15 cellular contexts compared by ENCODE assay signal in the genomic region with DNA sequence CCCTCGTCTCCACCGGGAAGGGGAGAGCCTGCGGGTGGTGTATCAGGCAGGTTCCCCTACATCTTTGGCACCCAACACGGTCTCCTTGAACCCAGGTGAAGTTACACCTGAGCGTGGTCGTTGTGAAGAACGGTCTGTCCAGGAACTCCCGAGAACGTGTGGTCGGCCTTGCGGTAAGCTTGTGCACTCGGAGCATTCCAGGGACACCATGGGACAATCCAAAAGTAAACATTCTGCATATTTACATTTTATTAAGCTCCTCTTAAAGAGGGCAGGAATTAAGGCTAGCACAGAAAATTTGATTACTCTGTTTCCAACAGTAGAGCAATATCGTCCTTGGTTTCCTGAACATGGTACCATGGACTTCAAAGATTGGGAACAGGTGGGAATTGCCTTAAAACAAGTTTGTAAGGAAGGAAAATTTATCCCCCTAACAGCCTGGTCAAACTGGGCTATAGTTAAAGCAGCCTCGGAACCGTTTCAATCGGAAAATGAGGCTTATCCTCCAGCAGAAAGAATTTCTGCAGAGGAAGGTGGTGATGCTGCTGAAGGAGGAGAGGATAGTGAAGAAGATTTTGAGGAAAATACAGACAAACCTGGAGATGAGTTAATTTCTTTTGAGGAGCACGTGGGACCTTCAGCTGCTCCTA. TPM values are rescaled to one million over a fixed set of nuclear protein-coding genes. Genes with fewer than 3 reads are reported as not detected.
DNase-seq lines count a peak whose midpoint lies in the region; ATAC-seq and TF ChIP-seq lines count a peak whose summit lies in the region.
"Had no signal": no experiment of that assay in that cellular context is flagged by ENCODE, and none has a peak within 500 bp of the region (broad histone marks: within the 10 kb centered on the region; RNA-seq: fewer than 3 reads in every experiment).

No MANE protein-coding gene starts in this region.

- H3K36me3 ChIP-seq in SK-N-SH (replicated peaks in 1 of 2; ENCODE audit: control insufficient read depth in 1 of 2, insufficient read depth in 2 of 2, low read length in 1 of 2), result no peaks in the 10 kb centered on the region
- H3K36me3 ChIP-seq in lower lobe of right lung, result no peaks in the 10 kb centered on the region
- no peaks in the 10 kb centered on the region for H3K36me3 ChIP-seq in suprapubic skin
- H3K36me3 ChIP-seq: breast epithelium, HAP-1, right atrium auricular region had no signal

- TF ChIP-seq POLR2A in suprapubic skin (IDR thresholded peaks at IDR 0.05), result no peak

- no peaks in the 10 kb centered on the region for H3K9me2 ChIP-seq in SK-N-SH

- ATAC-seq in SK-N-SH treated with all-trans-retinoic acid at 6 μM for 48 hours (no peak; the same call in 2 of the 3 replicates), lower lobe of right lung (peak; percentile 40 to 42), GM21423 (IDR thresholded peaks at IDR 0.05; ENCODE audit: unreplicated experiment) (no peak), HG02938 (IDR thresholded peaks at IDR 0.05; ENCODE audit: unreplicated experiment) (no peak)

- H3F3A ChIP-seq in SK-N-SH (replicated peaks; ENCODE audit: insufficient read depth), result no peaks in the 10 kb centered on the region

- intact Hi-C loops in lower lobe of right lung (cut with DNase I), result no loop called here

- H3K9ac ChIP-seq in SK-N-SH, result no peak overlapping the region

- H3K4me2 ChIP-seq in SK-N-SH, result 0 out of 2 replicates have a peak overlapping the region, but pooled peaks have one; percentile 58

- POLR2A ChIA-PET in SK-N-SH (lab: Yijun Ruan, JAX), result interaction anchor here (1.3 kb wide), 1 partner anchor 141 kb away, joined by 3 read pairs; the partner anchor contains the start of gene RNF227

- H3K9me3 ChIP-seq in SK-N-SH (no peaks in the 10 kb centered on the region), lower lobe of right lung (no peaks in the 10 kb centered on the region), suprapubic skin (no peaks in the 10 kb centered on the region)
- H3K9me3 ChIP-seq: breast epithelium, HAP-1, right atrium auricular region had no signal

- TF ChIP-seq EP300 in SK-N-SH (IDR thresholded peaks at IDR 0.05; ENCODE audit: borderline replicate concordance in 1 of 2, low read depth in 1 of 2, low read length in 1 of 2) (no peak), suprapubic skin (IDR thresholded peaks at IDR 0.05) (no peak)

- H3K27ac ChIP-seq in SK-N-SH (ENCODE audit: low read depth in 2 of 2, low read length in 1 of 2) (no peak overlapping the region), VCaP (peak overlapping the region; percentile 95), lower lobe of right lung (peak overlapping the region; percentile 74), suprapubic skin (no peak overlapping the region)
- H3K27ac ChIP-seq: right atrium auricular region had no signal

- TF ChIP-seq RAD21 in SK-N-SH (IDR thresholded peaks at IDR 0.05; ENCODE audit: low read length), result no peak

- H3K79me2 ChIP-seq in SK-N-SH (ENCODE audit: insufficient read depth), result no peaks in the 10 kb centered on the region

- H3K4me3 ChIP-seq in SK-N-SH (ENCODE audit: low read depth in 2 of 2, low read length in 1 of 2), result no peak overlapping the region
- H3K4me3 ChIP-seq in lower lobe of right lung, result peak overlapping the region; percentile 22
- no peak overlapping the region for H3K4me3 ChIP-seq in suprapubic skin
- H3K4me3 ChIP-seq: breast epithelium, HAP-1, right atrium auricular region had no signal

- WGBS in SK-N-SH (ENCODE audit: low lambda C conversion rate), result 76% methylated on average over 17 of the region's 17 CpGs
- WGBS in suprapubic skin, result 79% methylated on average over 17 of the region's 17 CpGs

- H3K4me1 ChIP-seq in SK-N-SH (ENCODE audit: control insufficient read depth in 1 of 2, insufficient read depth in 2 of 2, low read depth in 1 of 2, low read length in 1 of 2) (peaks cover 0 to 6% of the 10 kb centered on the region in 2 experiments; a peak in 2 of 4 replicates), lower lobe of right lung (peaks cover 25% of the 10 kb centered on the region), suprapubic skin (peaks cover 13% of the 10 kb centered on the region)
- H3K4me1 ChIP-seq: breast epithelium had no signal

- TF ChIP-seq CTCF in SK-N-SH (IDR thresholded peaks at IDR 0.05) (no peak), VCaP (conservative IDR thresholded peaks at IDR 0.05) (no peak), lower lobe of right lung (IDR thresholded peaks at IDR 0.05) (no peak), suprapubic skin (IDR thresholded peaks at IDR 0.05) (no peak)

- H2AFZ ChIP-seq in SK-N-SH (ENCODE audit: low read depth), result no peak overlapping the region

- H4K20me1 ChIP-seq in SK-N-SH (ENCODE audit: insufficient read depth), result no peaks in the 10 kb centered on the region

- H3K27me3 ChIP-seq in SK-N-SH (ENCODE audit: insufficient read depth), result peaks cover 27% of the 10 kb centered on the region
- peaks cover 31% of the 10 kb centered on the region for H3K27me3 ChIP-seq in lower lobe of right lung (ENCODE audit: low read depth)
- peaks cover 35% of the 10 kb centered on the region for H3K27me3 ChIP-seq in suprapubic skin

- CTCF ChIA-PET in SK-N-SH (lab: Yijun Ruan, JAX), result interaction anchor here (0.7 to 8.9 kb wide), 44 partner anchors 8 to 314 kb away, joined by 3 to 390 read pairs (median 6); partner anchors contain the start of genes ALOX12B, ALOXE3, CNTROB and NAA38

- DNase-seq in SK-N-SH, result no peak
- peak; percentile 48 for DNase-seq in lower lobe of right lung
- DNase-seq in suprapubic skin (ENCODE audit: low spot score in 2 of 2), result peak; percentile 35 to 44
- DNase-seq in NCI-H82 treated with DMSO at 0.1 percent for 48 hours (lab: John Stamatoyannopoulos, UW; ENCODE audit: unreplicated experiment), result no peak
- DNase-seq: glutamatergic neuron had no signal

TF ChIP-seq in SK-N-SH, 30 proteins besides CTCF, POLR2A, EP300 and RAD21 (continues in another document):
- TF ChIP-seq SIN3A (IDR thresholded peaks at IDR 0.05; ENCODE audit: borderline replicate concordance, low read depth, low read length) (no peak), YY1 (IDR thresholded peaks at IDR 0.05; ENCODE audit: low read depth) (no peak), TCF12 (IDR thresholded peaks at IDR 0.05) (no peak), RCOR1 (IDR thresholded peaks at IDR 0.05; ENCODE audit: low read length) (no peak), GABPA (IDR thresholded peaks at IDR 0.05; ENCODE audit: low read depth) (no peak)

TF ChIP-seq in SK-N-SH treated with all-trans-retinoic acid at 6 μM for 48 hours, 23 proteins besides CTCF, POLR2A, EP300 and RAD21:
- no peak for TF ChIP-seq ZNF70 (CRISPR knock-in tag; IDR thresholded peaks at IDR 0.05)
- TF ChIP-seq TCF4 (CRISPR knock-in tag; IDR thresholded peaks at IDR 0.05; ENCODE audit: borderline replicate concordance), result no peak
- no peak for TF ChIP-seq PPARA (CRISPR knock-in tag; IDR thresholded peaks at IDR 0.05; ENCODE audit: borderline replicate concordance)
- TF ChIP-seq RARB (CRISPR knock-in tag; IDR thresholded peaks at IDR 0.05), result no peak
- no peak for TF ChIP-seq ZC3H10 (CRISPR knock-in tag; IDR thresholded peaks at IDR 0.05)
- no peak for TF ChIP-seq ZFP3 (CRISPR knock-in tag; IDR thresholded peaks at IDR 0.05)
- TF ChIP-seq TOX (CRISPR knock-in tag; IDR thresholded peaks at IDR 0.05; ENCODE audit: borderline replicate concordance), result no peak
- TF ChIP-seq ISL1 (CRISPR knock-in tag; IDR thresholded peaks at IDR 0.05), result no peak
- TF ChIP-seq BACH2 (CRISPR knock-in tag; IDR thresholded peaks at IDR 0.05; ENCODE audit: borderline replicate concordance), result no peak
- TF ChIP-seq OSR1 (CRISPR knock-in tag; IDR thresholded peaks at IDR 0.05), result no peak
- TF ChIP-seq CREB5 (CRISPR knock-in tag; IDR thresholded peaks at IDR 0.05; ENCODE audit: low read depth), result no peak
- no peak for TF ChIP-seq ZNF8 (CRISPR knock-in tag; IDR thresholded peaks at IDR 0.05)

RNA-seq across cellular contexts. Expression of gene ALOX15B, which starts 18.2 kb away (rescaled TPM):
- polyA plus RNA-seq in SK-N-SH (2012; rRNA removed), result not detected in 2 replicates
- polyA plus RNA-seq in SK-N-SH (2012; cell fraction: cytosol; rRNA removed), result not detected in 2 replicates
- polyA plus RNA-seq in SK-N-SH (2012; cell fraction: nucleus; rRNA removed), result 0.01 TPM in 1 of 2 replicates, not detected in the other
- 53.5 TPM for total RNA-seq in lower lobe of right lung
- total RNA-seq in suprapubic skin, result 100 to 1,000 TPM in 1 of 4 donors, 10 to 100 TPM in 3; 44.8 to 156 (median 78.1) TPM
- total RNA-seq: A172; M059J; naive thymus-derived CD8-positive, alpha-beta T cell had no signal
- polyA plus RNA-seq: naive thymus-derived CD8-positive, alpha-beta T cell had no signal

RNA-seq across cellular contexts. Expression of gene ALOX12B, which starts 30.4 kb away (rescaled TPM):
- polyA plus RNA-seq in SK-N-SH (2012; rRNA removed), result 0.20 TPM in 1 of 2 replicates, not detected in the other
- polyA plus RNA-seq in SK-N-SH (2012; cell fraction: cytosol; rRNA removed), result 0.03 and 0.16 TPM in 2 replicates
- polyA plus RNA-seq in SK-N-SH (2012; cell fraction: nucleus; rRNA removed), result 0.36 TPM in 1 of 2 replicates, not detected in the other
- total RNA-seq in lower lobe of right lung (not detected), suprapubic skin (100 to 1,000 TPM in 3 of 4 donors, 10 to 100 TPM in 1; 91.4 to 150 (median 119) TPM)
- total RNA-seq: A172, breast epithelium, M059J had no signal

RNA-seq across cellular contexts. Expression of gene GUCY2D, which starts 54.7 kb away (rescaled TPM):
- not detected in 2 replicates for polyA plus RNA-seq in SK-N-SH (2012; rRNA removed)
- polyA plus RNA-seq in SK-N-SH (2012; cell fraction: cytosol; rRNA removed), result not detected in 2 replicates
- 0.01 and 0.07 TPM in 2 replicates for polyA plus RNA-seq in SK-N-SH (2012; cell fraction: nucleus; rRNA removed)
- 3.1 TPM for total RNA-seq in lower lobe of right lung
- total RNA-seq in suprapubic skin, result not detected
- total RNA-seq: A172; M059J; naive thymus-derived CD8-positive, alpha-beta T cell; right atrium auricular region had no signal

Comparison
In these comparisons a context has a peak if more than half of its experiments do, and no peak if none do; other contexts are left out.
1. DNase-seq: peak in lower lobe of right lung (single experiment) and suprapubic skin (2 of 2); none in SK-N-SH (single experiment) and NCI-H82 treated with DMSO at 0.1 percent for 48 hours (single experiment).
2. H3K27ac ChIP-seq: peak in VCaP (single experiment) and lower lobe of right lung (single experiment); none in SK-N-SH (0 of 2) and suprapubic skin (single experiment).
3. ATAC-seq: peak in lower lobe of right lung (2 of 2); none in SK-N-SH treated with all-trans-retinoic acid at 6 μM for 48 hours (single experiment), GM21423 (single experiment) and HG02938 (single experiment).
4. RNA of gene ALOX12B, which starts 30.4 kb away (total RNA-seq): 91.4 to 150 TPM in suprapubic skin; not detected in lower lobe of right lung (single experiment); every median in the first group is over 10 times any median in the second.